8 cellular contexts compared by ENCODE assay signal in the genomic region with DNA sequence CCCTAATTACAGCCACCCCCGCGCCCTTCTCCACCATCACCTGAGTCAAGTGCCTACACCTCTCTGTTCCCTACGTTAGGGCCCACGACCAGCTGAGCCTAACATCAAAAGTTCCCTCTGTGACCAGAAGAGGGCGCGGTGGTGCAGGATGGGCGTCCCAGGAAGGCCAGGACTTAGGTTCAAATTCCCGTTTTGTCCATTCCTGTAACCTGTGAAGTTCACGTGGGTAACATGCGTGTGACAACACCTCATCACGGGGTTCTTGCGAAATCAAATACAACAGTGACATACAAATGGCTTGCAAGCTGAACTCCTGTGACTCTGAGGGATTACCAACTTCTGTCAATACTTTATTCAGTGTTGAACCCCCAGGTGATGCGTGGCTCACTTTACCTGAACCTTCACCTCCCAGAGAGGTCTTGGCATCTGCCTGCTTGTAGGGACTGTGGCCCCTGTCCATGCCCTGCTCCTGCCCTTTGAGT.
DNase-seq lines count a peak whose midpoint lies in the region; ATAC-seq, FAIRE-seq and TF ChIP-seq lines count a peak whose summit lies in the region.

No MANE protein-coding gene starts in this region.

- TF ChIP-seq POLR2A in H54 (IDR thresholded peaks at IDR 0.05; ENCODE audit: low read depth, low read length) (no peak), vagina (IDR thresholded peaks at IDR 0.05) (no peak)

- no peak overlapping the region for H3K27ac ChIP-seq in fibroblast of lung (ENCODE audit: insufficient read depth, low read length)
- peak overlapping the region; percentile 54 for H3K27ac ChIP-seq in vagina

- H3K27me3 Mint-ChIP-seq in activated T-cell treated with anti-CD3 and anti-CD28 coated beads, Interleukin-2, amount 50 U/mL, for 24 hours: no peaks in the 10 kb centered on the region
- no peaks in the 10 kb centered on the region for H3K27me3 Mint-ChIP-seq in osteocyte (ENCODE audit: unreplicated experiment)

- peak overlapping the region; percentile 97 for H3K27ac Mint-ChIP-seq in activated T-cell treated with anti-CD3 and anti-CD28 coated beads, Interleukin-2, amount 50 U/mL, for 24 hours
- H3K27ac Mint-ChIP-seq in osteocyte (ENCODE audit: unreplicated experiment): no peak overlapping the region

- DNase-seq in AG09309 (ENCODE audit: low read depth) (no peak), H54 (ENCODE audit: insufficient read length, low spot score) (peak; percentile 40), NOMO-1 treated with DMSO at 0.1 percent for 48 hours (lab: John Stamatoyannopoulos, UW; ENCODE audit: unreplicated experiment) (peak; percentile 38), fibroblast of lung (ENCODE audit: low read depth in 2 of 2) (peak; percentile 44 to 53), osteocyte (ENCODE audit: extremely low spot score, unreplicated experiment) (no peak), vagina (ENCODE audit: extremely low spot score in 2 of 2) (peak in 1 of 2 donors; percentile 94)
- DNase-seq in activated T-cell treated with anti-CD3 and anti-CD28 coated beads, Interleukin-2, amount 50 U/mL, for 24 hours: peak; percentile 80

- H3K4me2 ChIP-seq in fibroblast of lung (ENCODE audit: extremely low read depth, insufficient read depth, low read length): no peak overlapping the region

- H3K4me1 Mint-ChIP-seq in activated T-cell treated with anti-CD3 and anti-CD28 coated beads, Interleukin-2, amount 50 U/mL, for 24 hours (ENCODE audit: low read depth): peaks cover 81% of the 10 kb centered on the region
- H3K4me1 Mint-ChIP-seq in osteocyte (ENCODE audit: unreplicated experiment): peaks cover 39% of the 10 kb centered on the region

- H3K36me3 Mint-ChIP-seq in activated T-cell treated with anti-CD3 and anti-CD28 coated beads, Interleukin-2, amount 50 U/mL, for 24 hours (ENCODE audit: low read depth): no peaks in the 10 kb centered on the region
- no peaks in the 10 kb centered on the region for H3K36me3 Mint-ChIP-seq in osteocyte (ENCODE audit: unreplicated experiment)

- FAIRE-seq in H54 (lab: Jason Lieb, UNC): no peak

- H2AFZ ChIP-seq in fibroblast of lung (ENCODE audit: low read length): no peak overlapping the region

- no peaks in the 10 kb centered on the region for H3K27me3 ChIP-seq in fibroblast of lung (ENCODE audit: control insufficient read depth, insufficient read depth, low read length)
- no peaks in the 10 kb centered on the region for H3K27me3 ChIP-seq in vagina

- no peak overlapping the region for H3K4me3 ChIP-seq in AG09309 (ENCODE audit: control insufficient read depth, low read depth, low read length)
- H3K4me3 ChIP-seq in fibroblast of lung (replicated peaks in 1 of 4; ENCODE audit: control extremely low read depth in 1 of 4, insufficient read depth in 1 of 4, low read depth in 3 of 4, low read length in 4 of 4): no peak overlapping the region
- H3K4me3 ChIP-seq in vagina: no peak overlapping the region

- no peaks in the 10 kb centered on the region for H3K9me3 Mint-ChIP-seq in activated T-cell treated with anti-CD3 and anti-CD28 coated beads, Interleukin-2, amount 50 U/mL, for 24 hours
- H3K9me3 Mint-ChIP-seq in osteocyte (ENCODE audit: unreplicated experiment): peaks cover 7% of the 10 kb centered on the region

- TF ChIP-seq CTCF in AG09309 (IDR thresholded peaks at IDR 0.05; ENCODE audit: control insufficient read depth, insufficient read depth, low read depth, low read length, missing control alignments) (peak; percentile 74), fibroblast of lung (conservative IDR thresholded peaks at IDR 0.05 in 1 of 2, IDR thresholded peaks at IDR 0.05 in 1 of 2; ENCODE audit: low read depth in 1 of 2, low read length in 2 of 2) (peak; percentile 67 to 77), osteocyte (IDR thresholded peaks at IDR 0.05) (peak; percentile 70), vagina (IDR thresholded peaks at IDR 0.05) (peak; percentile 18 to 67 (median 44))

- intact Hi-C loops in vagina (cut with DNase I): loop anchor here (10.0 kb wide), 1 partner anchor 206 kb away; the partner anchor contains the start of gene ARL4C

- ATAC-seq in GM21367 (IDR thresholded peaks at IDR 0.05; ENCODE audit: unreplicated experiment): no peak

- peaks cover 6% of the 10 kb centered on the region for H3K4me1 ChIP-seq in fibroblast of lung (ENCODE audit: control insufficient read depth, extremely low read depth, insufficient read depth, low read length)
- H3K4me1 ChIP-seq in vagina: peaks cover 15% of the 10 kb centered on the region

- no peak overlapping the region for H3K9ac ChIP-seq in fibroblast of lung (ENCODE audit: insufficient read depth, low read length)

- H3K4me3 Mint-ChIP-seq in activated T-cell treated with anti-CD3 and anti-CD28 coated beads, Interleukin-2, amount 50 U/mL, for 24 hours: peak overlapping the region; percentile 44
- no peak overlapping the region for H3K4me3 Mint-ChIP-seq in osteocyte (ENCODE audit: unreplicated experiment)

- H3K36me3 ChIP-seq in fibroblast of lung (ENCODE audit: control insufficient read depth, insufficient read depth, low read length): no peaks in the 10 kb centered on the region
- no peaks in the 10 kb centered on the region for H3K36me3 ChIP-seq in vagina

- no peaks in the 10 kb centered on the region for H3K79me2 ChIP-seq in fibroblast of lung (ENCODE audit: control insufficient read depth, insufficient read depth, low read length)

- H4K20me1 ChIP-seq in fibroblast of lung (ENCODE audit: control insufficient read depth, extremely low read depth, insufficient read depth, low read length): no peaks in the 10 kb centered on the region

- H3K9me3 ChIP-seq in fibroblast of lung (ENCODE audit: control insufficient read depth, insufficient read depth, low read depth, low read length) (no peaks in the 10 kb centered on the region), vagina (no peaks in the 10 kb centered on the region)

Comparison
In these comparisons a context has a peak if more than half of its experiments do, and no peak if none do; other contexts are left out.
1. DNase-seq: peak in H54 (single experiment), NOMO-1 treated with DMSO at 0.1 percent for 48 hours (single experiment), activated T-cell treated with anti-CD3 and anti-CD28 coated beads, Interleukin-2, amount 50 U/mL, for 24 hours (single experiment) and fibroblast of lung (2 of 2); none in AG09309 (single experiment) and osteocyte (single experiment).
2. Peak in every context shown above with its lines, with median percentiles within 50 percentile points of each other: CTCF ChIP-seq.